In the genomic region with DNA sequence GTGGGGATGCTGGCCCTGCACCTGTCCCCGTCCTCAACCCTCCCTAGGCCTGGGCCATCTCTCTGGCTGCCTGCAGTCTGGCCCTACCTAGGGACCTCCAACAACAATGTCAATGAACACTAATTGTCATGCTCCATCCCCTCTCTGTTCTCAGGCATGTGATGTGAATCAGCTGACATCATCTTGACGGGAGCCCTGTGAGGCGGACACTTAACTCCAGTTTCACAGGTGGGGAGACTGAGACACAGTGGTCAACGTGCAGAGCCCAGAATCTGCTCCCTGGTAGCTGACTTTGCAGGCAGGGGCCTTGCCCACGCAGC, we compare ENCODE assay signal across 8 cellular contexts. TPM values are rescaled to one million over a fixed set of nuclear protein-coding genes. Genes with fewer than 3 reads are reported as not detected.
DNase-seq lines count a peak whose midpoint lies in the region; ATAC-seq and TF ChIP-seq lines count a peak whose summit lies in the region.

No MANE protein-coding gene starts in this region.

- H3K4me3 ChIP-seq in heart right ventricle (peak overlapping the region in 9 of 10 donors; percentile 77 to 100 (median 94)), cardiac fibroblast (replicated peaks in 1 of 2; ENCODE audit: low read depth in 2 of 2, low read length in 2 of 2) (peak overlapping the region; percentile 53 to 60), upper lobe of right lung (peak overlapping the region; percentile 92)

- H3K4me1 Mint-ChIP-seq in mesothelial cell of epicardium, result peaks cover 26% of the 10 kb centered on the region

- H3K4me1 ChIP-seq in heart right ventricle (peaks cover 5 to 53% (median 35%) of the 10 kb centered on the region in 9 donors), upper lobe of right lung (peaks cover 21% of the 10 kb centered on the region)

- H3K27me3 ChIP-seq in heart right ventricle, result peaks cover 0 to 6% (median 0%) of the 10 kb centered on the region in 7 donors
- no peaks in the 10 kb centered on the region for H3K27me3 ChIP-seq in upper lobe of right lung

- no peaks in the 10 kb centered on the region for H3K9me3 ChIP-seq in heart right ventricle
- H3K9me3 ChIP-seq in upper lobe of right lung, result no peaks in the 10 kb centered on the region

- 55 to 60% methylated on average over 5 of the region's 5 CpGs for WGBS in heart right ventricle, 2 donors

- peak overlapping the region in 9 of 10 donors; percentile 65 to 92 (median 89) for H3K27ac ChIP-seq in heart right ventricle
- H3K27ac ChIP-seq in upper lobe of right lung, result peak overlapping the region; percentile 90

- H3K36me3 ChIP-seq in heart right ventricle (no peaks in the 10 kb centered on the region), upper lobe of right lung (no peaks in the 10 kb centered on the region)

- peak overlapping the region; percentile 79 for H3K27ac Mint-ChIP-seq in mesothelial cell of epicardium

- intact Hi-C loops in heart right ventricle (cut with DNase I), result loop anchor here in 2 of 10 donors (2.0 kb wide), 1 partner anchor 81 kb away; a partner anchor contains a TSS
- intact Hi-C loops in Right ventricle myocardium superior (cut with DNase I), result loop anchor here (5.0 kb wide), 1 partner anchor 80 kb away; a partner anchor contains a TSS
- intact Hi-C loops in upper lobe of right lung (cut with DNase I), result no loop called here

- peak in 1 of 8 donors; percentile 5 for ATAC-seq in heart right ventricle
- ATAC-seq in Right ventricle myocardium superior (ENCODE audit: poor library complexity), result no peak
- no peak for ATAC-seq in upper lobe of right lung
- no peak for ATAC-seq in HG03460 (IDR thresholded peaks at IDR 0.05; ENCODE audit: unreplicated experiment)

- TF ChIP-seq CTCF in heart right ventricle (IDR thresholded peaks at IDR 0.05), result no peak
- no peak for TF ChIP-seq CTCF in cardiac fibroblast (IDR thresholded peaks at IDR 0.05; ENCODE audit: low read depth, low read length)
- TF ChIP-seq CTCF in mesothelial cell of epicardium (IDR thresholded peaks at IDR 0.05; ENCODE audit: unreplicated experiment), result no peak
- no peak for TF ChIP-seq CTCF in upper lobe of right lung (IDR thresholded peaks at IDR 0.05)

- no peak for DNase-seq in heart right ventricle
- no peak for DNase-seq in Right ventricle myocardium superior
- DNase-seq in cardiac fibroblast (ENCODE audit: low read depth in 2 of 2), result no peak
- DNase-seq in mesothelial cell of epicardium (ENCODE audit: low spot score in 2 of 2, unreplicated experiment in 2 of 2), result no peak
- DNase-seq in upper lobe of right lung, result no peak
- DNase-seq in DMS114 treated with DMSO at 0.1 percent for 48 hours (lab: John Stamatoyannopoulos, UW; ENCODE audit: unreplicated experiment), result no peak
- no peak for DNase-seq in GOT3 (lab: John Stamatoyannopoulos, UW)

- H3K4me3 Mint-ChIP-seq in mesothelial cell of epicardium, result peak overlapping the region; percentile 81

- no peaks in the 10 kb centered on the region for H3K9me3 Mint-ChIP-seq in mesothelial cell of epicardium

- H3K27me3 Mint-ChIP-seq in mesothelial cell of epicardium (ENCODE audit: low read depth), result no peaks in the 10 kb centered on the region

- H3K36me3 Mint-ChIP-seq in mesothelial cell of epicardium, result no peaks in the 10 kb centered on the region

RNA-seq across cellular contexts. Expression of a gene that starts 0.8 kb away (rescaled TPM):
- total RNA-seq in heart right ventricle (10 to 100 TPM; 40.8 to 51.0 (median 44.9) TPM), Right ventricle myocardium superior (34.6 TPM), mesothelial cell of epicardium (77.9 to 81.3 TPM (median 81.2 TPM) in 3 replicates), upper lobe of right lung (40.2 TPM)
- polyA plus RNA-seq in heart right ventricle, result 10 to 100 TPM; 35.0 to 54.9 TPM

RNA-seq across cellular contexts. Expression of a gene that starts 12.8 kb away (rescaled TPM):
- total RNA-seq in heart right ventricle (100 to 1,000 TPM in 1 of 10 donors, 10 to 100 TPM in 9; 23.5 to 129 (median 51.9) TPM), Right ventricle myocardium superior (34.3 TPM), mesothelial cell of epicardium (0.23 to 0.34 TPM in 2 of 3 replicates, not detected in the other), upper lobe of right lung (135 TPM)
- 10 to 100 TPM; 37.2 to 60.0 TPM for polyA plus RNA-seq in heart right ventricle

RNA-seq across cellular contexts. Expression of a gene that starts 17.1 kb away (rescaled TPM):
- 10 to 100 TPM in 1 of 10 donors, 1 to 10 TPM in 9; 1.8 to 13.1 (median 3.3) TPM for total RNA-seq in heart right ventricle
- 1 to 10 TPM; 4.5 to 6.4 TPM for polyA plus RNA-seq in heart right ventricle
- total RNA-seq in Right ventricle myocardium superior, result 6.7 TPM
- total RNA-seq in mesothelial cell of epicardium, result 7.0 to 8.1 TPM (median 7.9 TPM) in 3 replicates
- 40.8 TPM for total RNA-seq in upper lobe of right lung

RNA-seq across cellular contexts. Expression of a gene that starts 17.6 kb away (rescaled TPM):
- total RNA-seq in heart right ventricle, result 1 to 10 TPM in 1 of 10 donors, under 1 TPM in 9; 0.27 to 1.3 (median 0.42) TPM
- polyA plus RNA-seq in heart right ventricle, result under 1 TPM; 0.19 to 0.29 TPM
- total RNA-seq in Right ventricle myocardium superior, result 0.75 TPM
- total RNA-seq in mesothelial cell of epicardium, result 2.2 to 2.6 TPM (median 2.5 TPM) in 3 replicates
- total RNA-seq in upper lobe of right lung, result 1.9 TPM

RNA-seq across cellular contexts. Expression of a gene that starts 22.0 kb away (rescaled TPM):
- total RNA-seq in heart right ventricle, result not detected
- under 1 TPM in 1 of 2 donors, not detected in 1; 0.12 TPM for polyA plus RNA-seq in heart right ventricle
- total RNA-seq in Right ventricle myocardium superior, result not detected
- 0.36 TPM in 1 of 3 replicates, not detected in the others for total RNA-seq in mesothelial cell of epicardium
- not detected for total RNA-seq in upper lobe of right lung

Comparison
In these comparisons a context has a peak if more than half of its experiments do, and no peak if none do; other contexts are left out.
1. RNA of a gene that starts 12.8 kb away (total RNA-seq): 135 TPM in upper lobe of right lung (single experiment), 23.5 to 129 TPM in heart right ventricle and 34.3 TPM in Right ventricle myocardium superior (single experiment); 0.23 to 0.34 TPM in mesothelial cell of epicardium; every median in the first group is over 10 times any median in the second.
2. Peak in every context shown above with its lines, with median percentiles within 50 percentile points of each other: H3K4me3 ChIP-seq.